8 cellular contexts compared by ENCODE assay signal in the genomic region with DNA sequence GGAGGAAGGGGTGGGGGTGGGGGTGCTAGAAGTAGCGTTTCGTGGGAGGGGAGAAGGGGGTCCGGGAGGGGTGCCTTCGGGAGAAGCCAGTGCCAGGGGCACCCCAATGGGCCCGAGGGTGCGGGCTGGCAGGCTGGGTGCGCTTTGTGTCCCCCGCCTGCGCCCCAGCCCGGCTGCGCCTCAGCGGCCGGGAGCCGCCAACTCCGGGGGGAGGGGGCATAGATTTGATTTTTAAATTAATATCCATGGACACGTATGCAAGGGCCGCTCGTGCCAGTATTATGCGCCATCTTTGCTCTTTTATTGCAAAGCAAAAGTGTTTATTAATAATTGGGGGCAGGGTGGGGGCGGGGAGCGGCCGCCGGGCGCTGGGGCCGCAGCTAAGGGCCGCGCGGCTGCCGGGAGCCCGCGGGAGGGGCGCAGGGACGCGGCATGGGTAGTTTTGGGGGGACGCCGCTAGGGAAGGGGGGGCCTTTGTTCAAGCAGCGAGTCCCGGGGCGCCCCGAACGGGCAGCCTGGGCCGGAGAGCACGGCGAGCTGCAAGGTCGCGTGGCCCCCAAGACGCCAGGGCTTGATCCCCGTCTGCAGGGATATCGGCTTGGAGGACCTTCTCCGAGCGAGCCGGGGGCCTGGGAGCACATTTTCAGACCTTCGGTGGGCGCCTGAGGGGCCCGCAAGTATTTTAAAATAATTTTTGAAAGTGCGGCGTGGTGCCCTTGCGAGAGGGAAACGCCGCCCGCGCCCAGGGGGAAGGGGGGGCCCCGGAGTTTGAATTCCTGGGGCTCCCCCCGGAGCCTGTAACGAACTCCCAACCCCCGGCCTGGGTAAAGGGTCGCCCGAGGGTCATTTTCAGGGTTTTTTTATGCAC. TPM values are rescaled to one million over a fixed set of nuclear protein-coding genes. Genes with fewer than 3 reads are reported as not detected.
DNase-seq lines count a peak whose midpoint lies in the region; ATAC-seq, FAIRE-seq and TF ChIP-seq lines count a peak whose summit lies in the region.

No MANE protein-coding gene starts in this region.

- ATAC-seq in stimulated activated naive CD8-positive, alpha-beta T cell treated with anti-CD3 and anti-CD28 coated beads, Interleukin-15, amount 100 ng/mL, for 72 hours: no peak

- H3K9me3 ChIP-seq in kidney (ENCODE audit: control insufficient read depth in 1 of 2, low read length in 2 of 2): no peaks in the 10 kb centered on the region

- in situ Hi-C loops in GM13976 (cut with MboI; ENCODE audit: low sequenced_read_pairs, unreplicated experiment): loop anchor here (10.0 to 25.0 kb wide), 2 partner anchors 355 to 537 kb away; a partner anchor contains a TSS

- peaks cover 0 to 13% of the 10 kb centered on the region in 2 donors for H3K36me3 ChIP-seq in kidney (ENCODE audit: control insufficient read depth in 1 of 2, insufficient read depth in 2 of 2, low read length in 2 of 2)

- H3K27me3 Mint-ChIP-seq in activated naive CD8-positive, alpha-beta T cell: peaks cover 5% of the 10 kb centered on the region
- H3K27me3 Mint-ChIP-seq in stimulated activated naive CD8-positive, alpha-beta T cell treated with anti-CD3 and anti-CD28 coated beads, Interleukin-15, amount 100 ng/mL, for 72 hours: peaks cover 55% of the 10 kb centered on the region

- TF ChIP-seq CTCF in kidney (IDR thresholded peaks at IDR 0.05; ENCODE audit: borderline replicate concordance, extremely low read depth, insufficient read depth) (no peak), GM13976 (IDR thresholded peaks at IDR 0.05; ENCODE audit: borderline replicate concordance, control extremely low read depth, extremely low read depth, insufficient read depth, missing control alignments) (no peak)

- peaks cover 9 to 19% of the 10 kb centered on the region in 2 donors for H3K4me1 ChIP-seq in kidney (ENCODE audit: control insufficient read depth in 1 of 2, insufficient read depth in 1 of 2, low read depth in 1 of 2, low read length in 2 of 2)

- peak overlapping the region; percentile 90 for H3K4me3 Mint-ChIP-seq in activated naive CD8-positive, alpha-beta T cell
- peak overlapping the region; percentile 79 to 81 for H3K4me3 Mint-ChIP-seq in stimulated activated naive CD8-positive, alpha-beta T cell treated with anti-CD3 and anti-CD28 coated beads, Interleukin-15, amount 100 ng/mL, for 72 hours

- H3K9me3 Mint-ChIP-seq in activated naive CD8-positive, alpha-beta T cell (ENCODE audit: low read depth): no peaks in the 10 kb centered on the region
- no peaks in the 10 kb centered on the region for H3K9me3 Mint-ChIP-seq in stimulated activated naive CD8-positive, alpha-beta T cell treated with anti-CD3 and anti-CD28 coated beads, Interleukin-15, amount 100 ng/mL, for 72 hours

- H3K4me1 Mint-ChIP-seq in activated naive CD8-positive, alpha-beta T cell (ENCODE audit: low read depth): peaks cover 24% of the 10 kb centered on the region
- H3K4me1 Mint-ChIP-seq in stimulated activated naive CD8-positive, alpha-beta T cell treated with anti-CD3 and anti-CD28 coated beads, Interleukin-15, amount 100 ng/mL, for 72 hours: peaks cover 45% of the 10 kb centered on the region

- DNase-seq in NCI-H748 (lab: John Stamatoyannopoulos, UW; ENCODE audit: unreplicated experiment): peak; percentile 19
- no peak for DNase-seq in NCI-H748 treated with DMSO at 0.1 percent for 48 hours (lab: John Stamatoyannopoulos, UW)
- peak; percentile 78 for DNase-seq in kidney
- no peak for DNase-seq in stimulated activated naive CD8-positive, alpha-beta T cell treated with anti-CD3 and anti-CD28 coated beads, Interleukin-15, amount 100 ng/mL, for 72 hours
- no peak for DNase-seq in GM13976 (ENCODE audit: low spot score)
- no peak for DNase-seq in NCI-H1105 (lab: John Stamatoyannopoulos, UW)
- DNase-seq in stimulated activated CD4-positive, alpha-beta T cell treated with anti-CD3 and anti-CD28 coated beads, Interleukin-2, amount 100 ng/mL, for 48 hours: no peak

- intact Hi-C loops in kidney (cut with DNase I): loop anchor here (5.0 kb wide), 1 partner anchor 355 kb away; no protein-coding TSS in a partner anchor

- H3K36me3 Mint-ChIP-seq in activated naive CD8-positive, alpha-beta T cell: no peaks in the 10 kb centered on the region

- peak overlapping the region; percentile 55 to 75 for H3K9ac ChIP-seq in kidney (ENCODE audit: low read length in 2 of 2)

- H3K4me3 ChIP-seq in kidney (ENCODE audit: low read length in 2 of 2): peak overlapping the region; percentile 45 to 87

- H3K27ac ChIP-seq in kidney (ENCODE audit: low read depth in 2 of 2, low read length in 2 of 2): peak overlapping the region; percentile 65 to 85

- no peak for FAIRE-seq in kidney (lab: Jason Lieb, UNC)

- no peak overlapping the region for H3K27ac Mint-ChIP-seq in activated naive CD8-positive, alpha-beta T cell
- no peak overlapping the region for H3K27ac Mint-ChIP-seq in stimulated activated naive CD8-positive, alpha-beta T cell treated with anti-CD3 and anti-CD28 coated beads, Interleukin-15, amount 100 ng/mL, for 72 hours

RNA-seq across cellular contexts. Expression of a gene that starts 1.0 kb away (rescaled TPM):
- 142 TPM for total RNA-seq in kidney
- 37.6 TPM for polyA plus RNA-seq in kidney (ENCODE audit: insufficient read depth, low read depth, low replicate concordance)

RNA-seq across cellular contexts. Expression of a gene that starts 33.2 kb away (rescaled TPM):
- total RNA-seq in kidney: 21.9 TPM
- 14.6 TPM for polyA plus RNA-seq in kidney (ENCODE audit: insufficient read depth, low read depth, low replicate concordance)

Comparison
In these comparisons a context has a peak if more than half of its experiments do, and no peak if none do; other contexts are left out.
1. DNase-seq: peak in NCI-H748 (single experiment) and kidney (single experiment); none in NCI-H748 treated with DMSO at 0.1 percent for 48 hours (single experiment), stimulated activated naive CD8-positive, alpha-beta T cell treated with anti-CD3 and anti-CD28 coated beads, Interleukin-15, amount 100 ng/mL, for 72 hours (0 of 2), GM13976 (single experiment), NCI-H1105 (single experiment) and stimulated activated CD4-positive, alpha-beta T cell treated with anti-CD3 and anti-CD28 coated beads, Interleukin-2, amount 100 ng/mL, for 48 hours (0 of 2).